2 cellular contexts compared by ENCODE assay signal in genomic region chr2:170761572-170761971, GRCh38.
A peak's percentile ranks its signal among the peaks of the same experiment; 100 is the strongest.
TF ChIP-seq lines count a peak whose summit lies in the region.

No MANE protein-coding gene starts in this region.

TF ChIP-seq in K562, 482 proteins besides CTCF, POLR2A, EP300 and RAD21:
- TF ChIP-seq SMAD4 (CRISPR knock-in tag; conservative IDR thresholded peaks at IDR 0.05) (no peak), C11orf30 (IDR thresholded peaks at IDR 0.05; ENCODE audit: low read depth) (peak; percentile 35; the same call in 1 of the 2 replicates), CEBPB (tag; IDR thresholded peaks at IDR 0.05) (peak; percentile 62; the same call in 1 of the 2 replicates), ZNF316 (IDR thresholded peaks at IDR 0.05) (0 out of 2 replicates have a peak, but pooled peaks have one; percentile 25), MAFF (IDR thresholded peaks at IDR 0.05; ENCODE audit: low read length) (0 out of 2 replicates have a peak, but pooled peaks have one; percentile 3), POLR3G (IDR thresholded peaks at IDR 0.05; ENCODE audit: extremely low read depth, insufficient read length, insufficient replicate concordance) (no peak), NFE2 (IDR thresholded peaks at IDR 0.05; ENCODE audit: low read depth) (peak; percentile 52)

TF ChIP-seq in H1, 55 proteins besides CTCF, POLR2A, EP300 and RAD21:
- TF ChIP-seq CTBP2 (IDR thresholded peaks at IDR 0.05; ENCODE audit: borderline replicate concordance, insufficient read depth, insufficient read length, low read length) (no peak), ZNF274 (IDR thresholded peaks at IDR 0.05; ENCODE audit: borderline replicate concordance, extremely low read depth, low read length) (no peak)
TF ChIP-seq in H1: peak in this region for 0.
